ENCODE assay signal across 13 cellular contexts in genomic region chr1:12180315-12180714, GRCh38. TPM values are rescaled to one million over a fixed set of nuclear protein-coding genes. Genes with fewer than 3 reads are reported as not detected.
A peak's percentile ranks its signal among the peaks of the same experiment; 100 is the strongest.
DNase-seq lines count a peak whose midpoint lies in the region; ATAC-seq, FAIRE-seq and TF ChIP-seq lines count a peak whose summit lies in the region.
"Had no signal": no experiment of that assay in that cellular context is flagged by ENCODE, and none has a peak within 500 bp of the region (broad histone marks: within the 10 kb centered on the region; RNA-seq: fewer than 3 reads in every experiment).

No MANE protein-coding gene starts in this region.

- no peaks in the 10 kb centered on the region for H3K9me3 ChIP-seq in K562 (replicated peaks; ENCODE audit: control insufficient read depth, insufficient read depth, low read depth, low read length)
- no peaks in the 10 kb centered on the region for H3K9me3 ChIP-seq in HepG2 (ENCODE audit: low read length)

- TF ChIP-seq POLR2A in K562 (conservative IDR thresholded peaks at IDR 0.05) = no peak; the same call in 1 of the 2 replicates
- TF ChIP-seq POLR2A in HepG2 (IDR thresholded peaks at IDR 0.05; ENCODE audit: insufficient read depth in 1 of 2, low read depth in 2 of 2, low read length in 2 of 2) = no peak

- no peak for TF ChIP-seq CTCF in K562 (IDR thresholded peaks at IDR 0.05 in 2 of 3, conservative IDR thresholded peaks at IDR 0.05 in 1 of 3; ENCODE audit: insufficient read depth in 2 of 3, low read depth in 1 of 3, low read length in 3 of 3)
- no peak for TF ChIP-seq CTCF in HepG2 (CRISPR knock-in tag; IDR thresholded peaks at IDR 0.05)

- WGBS in K562 (ENCODE audit: insufficient coverage, low coverage, missing lambda C conversion rate) = 71% methylated on average over 10 of the region's 10 CpGs
- 34% methylated on average over 6 of the region's 10 CpGs for WGBS in HepG2 (ENCODE audit: low lambda C conversion rate)

- no peaks in the 10 kb centered on the region for H3K9me3 Mint-ChIP-seq in stimulated activated effector memory CD8-positive, alpha-beta T cell treated with anti-CD3 and anti-CD28 coated beads, Interleukin-12 subunit alpha, Interleukin-12 subunit beta, amount 100 ng/mL, for 72 hours
- H3K9me3 Mint-ChIP-seq: type B pancreatic cell had no signal

- no peak overlapping the region for H3K4me3 Mint-ChIP-seq in stimulated activated effector memory CD8-positive, alpha-beta T cell treated with anti-CD3 and anti-CD28 coated beads, Interleukin-12 subunit alpha, Interleukin-12 subunit beta, amount 100 ng/mL, for 72 hours
- H3K4me3 Mint-ChIP-seq: type B pancreatic cell had no signal

- peaks cover 100% of the 10 kb centered on the region for H3K36me3 Mint-ChIP-seq in stimulated activated effector memory CD8-positive, alpha-beta T cell treated with anti-CD3 and anti-CD28 coated beads, Interleukin-12 subunit alpha, Interleukin-12 subunit beta, amount 100 ng/mL, for 72 hours
- H3K36me3 Mint-ChIP-seq: type B pancreatic cell had no signal

- BruUV-seq in K562 (replicated peaks; lab: Mats Ljungman, UMichigan) (no TSS peak), HepG2 (replicated peaks; lab: Mats Ljungman, UMichigan) (no TSS peak)

- no peak for FAIRE-seq in K562 (lab: Jason Lieb, UNC)
- no peak for FAIRE-seq in HepG2 (lab: Jason Lieb, UNC)
- FAIRE-seq: D721Med, kidney had no signal

- peak overlapping the region in 1 of 2 experiments; percentile 31; a peak in 1 of 4 replicates for H3K9ac ChIP-seq in K562 (ENCODE audit: insufficient read depth in 1 of 2, low read depth in 2 of 2, low read length in 2 of 2)
- H3K9ac ChIP-seq in HepG2 (ENCODE audit: insufficient read depth, low read depth, low read length) = no peak overlapping the region

- peaks cover 24% of the 10 kb centered on the region for H3K79me2 ChIP-seq in K562 (ENCODE audit: control insufficient read depth, insufficient read depth, low read length)
- no peaks in the 10 kb centered on the region for H3K79me2 ChIP-seq in HepG2 (ENCODE audit: insufficient read depth, low read length)

- peak; percentile 53 to 64 for DNase-seq in Kasumi-1 (lab: John Stamatoyannopoulos, UW)
- no peak for DNase-seq in K562 (ENCODE audit: extremely low read depth in 1 of 4, low spot score in 3 of 4)
- no peak for DNase-seq in HepG2 (ENCODE audit: low spot score)
- DNase-seq in stimulated activated effector memory CD8-positive, alpha-beta T cell treated with anti-CD3 and anti-CD28 coated beads, Interleukin-12 subunit alpha, Interleukin-12 subunit beta, amount 100 ng/mL, for 72 hours (ENCODE audit: low spot score in 2 of 2) = no peak
- DNase-seq in stimulated activated CD4-positive, alpha-beta T cell treated with anti-CD3 and anti-CD28 coated beads, Interleukin-4, amount 100 ng/mL, for 1 hour = no peak
- no peak for DNase-seq in NCI-H1417 (lab: John Stamatoyannopoulos, UW)
- no peak for DNase-seq in NCI-H2081 treated with DMSO at 0.1 percent for 48 hours (lab: John Stamatoyannopoulos, UW)
- DNase-seq: activated effector memory CD4-positive, alpha-beta T cell treated with Interleukin-2 at 50 U/mL for 16 hours; kidney; NCI-H2227 treated with DMSO at 0.1 percent for 48 hours had no signal

- no peak overlapping the region for H3K4me3 ChIP-seq in K562
- H3K4me3 ChIP-seq in HepG2 (replicated peaks in 1 of 3; ENCODE audit: insufficient read depth in 1 of 3, low read depth in 2 of 3, low read length in 3 of 3) = no peak overlapping the region

- H4K20me1 ChIP-seq in K562 (replicated peaks; ENCODE audit: control insufficient read depth, insufficient read depth, low read length) (peaks cover 39% of the 10 kb centered on the region), HepG2 (ENCODE audit: insufficient read depth, low read length) (no peaks in the 10 kb centered on the region)

- POLR2A ChIA-PET in K562 (lab: Yijun Ruan, JAX) = interaction anchor here (0.7 to 3.1 kb wide), 3 partner anchors 12 to 38 kb away, joined by 3 to 18 read pairs (median 3); no protein-coding TSS in a partner anchor
- POLR2A ChIA-PET in HepG2 (lab: Yijun Ruan, JAX) = no interaction called here

- intact Hi-C loops in K562 (cut with micrococcal nuclease) = no loop called here
- intact Hi-C loops in HepG2 (cut with micrococcal nuclease; ENCODE audit: unreplicated experiment) = no loop called here

- no peak for ATAC-seq in K562
- ATAC-seq in HepG2 = peak; percentile 31
- no peak for ATAC-seq in stimulated activated effector memory CD8-positive, alpha-beta T cell treated with anti-CD3 and anti-CD28 coated beads, Interleukin-12 subunit alpha, Interleukin-12 subunit beta, amount 100 ng/mL, for 72 hours
- no peak for ATAC-seq in GM18502 (IDR thresholded peaks at IDR 0.05; ENCODE audit: poor library complexity, unreplicated experiment)

- H2AFZ ChIP-seq in K562 (ENCODE audit: low read depth, low read length) (no peak overlapping the region), HepG2 (ENCODE audit: low read length) (no peak overlapping the region)

- peaks cover 95% of the 10 kb centered on the region for H3K4me1 Mint-ChIP-seq in stimulated activated effector memory CD8-positive, alpha-beta T cell treated with anti-CD3 and anti-CD28 coated beads, Interleukin-12 subunit alpha, Interleukin-12 subunit beta, amount 100 ng/mL, for 72 hours

- in situ Hi-C loops in K562 (cut with MboI) = no loop called here
- in situ Hi-C loops in HepG2 (cut with HindIII; ENCODE audit: extremely low pct_ligation_motif_present, low pct_unique_long_range_greater_than_20kb) = no loop called here

- H3K4me1 ChIP-seq in K562 (replicated peaks in 1 of 2; ENCODE audit: control insufficient read depth in 2 of 2, insufficient read depth in 2 of 2, low read length in 2 of 2) = peaks cover 13 to 42% of the 10 kb centered on the region in 2 experiments
- H3K4me1 ChIP-seq in HepG2 (ENCODE audit: insufficient read depth, low read length) = peaks cover 27% of the 10 kb centered on the region

- H3K4me2 ChIP-seq in K562 (ENCODE audit: insufficient read depth, low read length) = no peak overlapping the region
- no peak overlapping the region for H3K4me2 ChIP-seq in HepG2 (ENCODE audit: low read depth, low read length)

- H3K27ac Mint-ChIP-seq in stimulated activated effector memory CD8-positive, alpha-beta T cell treated with anti-CD3 and anti-CD28 coated beads, Interleukin-12 subunit alpha, Interleukin-12 subunit beta, amount 100 ng/mL, for 72 hours = peak overlapping the region; percentile 100
- H3K27ac Mint-ChIP-seq: type B pancreatic cell had no signal

- H3K27ac ChIP-seq in K562 (ENCODE audit: extremely low read depth, low read depth, low read length) (no peak overlapping the region), HepG2 (ENCODE audit: extremely low read length, insufficient read depth, low read length) (no peak overlapping the region)

- no peaks in the 10 kb centered on the region for H3K27me3 ChIP-seq in K562 (ENCODE audit: control insufficient read depth in 2 of 2, insufficient read depth in 2 of 2, low read length in 2 of 2)
- H3K27me3 ChIP-seq in HepG2 (ENCODE audit: control insufficient read depth in 1 of 2, insufficient read depth in 2 of 2, low read length in 2 of 2) = peaks cover 9 to 38% of the 10 kb centered on the region in 2 experiments; a peak in 4 of 5 replicates

- TF ChIP-seq EP300 in K562 (IDR thresholded peaks at IDR 0.05; ENCODE audit: low read length) (no peak), HepG2 (IDR thresholded peaks at IDR 0.05; ENCODE audit: low read depth in 2 of 2, low read length in 2 of 2) (no peak), HepG2 (CRISPR knock-in tag; IDR thresholded peaks at IDR 0.05; ENCODE audit: borderline replicate concordance) (no peak)

- peaks cover 21% of the 10 kb centered on the region; the same call in 2 of the 3 replicates for H3K36me3 ChIP-seq in K562 (ENCODE audit: control insufficient read depth, insufficient read depth, low read length)
- no peaks in the 10 kb centered on the region for H3K36me3 ChIP-seq in HepG2 (replicated peaks in 1 of 2; ENCODE audit: control insufficient read depth in 1 of 2, insufficient read depth in 2 of 2, low read length in 2 of 2)

- peaks cover 4% of the 10 kb centered on the region for H3K9me1 ChIP-seq in K562 (ENCODE audit: control insufficient read depth, insufficient read depth, low read length)

- CTCF ChIA-PET in K562 (lab: Yijun Ruan, JAX; ENCODE audit: low intra/inter-chr PET ratio) = no interaction called here
- CTCF ChIA-PET in HepG2 (lab: Yijun Ruan, JAX; ENCODE audit: low intra/inter-chr PET ratio, low total read pairs) = no interaction called here

- TF ChIP-seq RAD21 in K562 (CRISPR knock-in tag; conservative IDR thresholded peaks at IDR 0.05 in 1 of 2, IDR thresholded peaks at IDR 0.05 in 1 of 2) (no peak), HepG2 (CRISPR knock-in tag; IDR thresholded peaks at IDR 0.05) (no peak)

RNA-seq across cellular contexts. Expression of gene TNFRSF1B, which starts 13.5 kb away (rescaled TPM):
- 26.1 and 74.5 TPM in 2 replicates for total RNA-seq in K562 (2011; cell fraction: chromatin; rRNA removed; ENCODE audit: low replicate concordance)
- 83.4 and 97.6 TPM in 2 replicates for total RNA-seq in K562 (2011; cell fraction: nucleolus; rRNA removed)
- total RNA-seq in K562 (2011; cell fraction: nucleoplasm; rRNA removed) = 68.4 and 69.2 TPM in 2 replicates
- 40.8 and 54.1 TPM in 2 replicates for total RNA-seq in K562 (2014; rRNA removed)
- total RNA-seq in K562 (2014; rRNA removed; fragmentation: Illumina TruSeq; extraction: Trizol) = 17.5 and 22.7 TPM in 2 replicates
- total RNA-seq in K562 (2015; rRNA removed; fragmentation: Illumina TruSeq; extraction: Trizol) = 21.7 and 23.1 TPM in 2 replicates
- 91.3 and 91.6 TPM in 2 replicates for total RNA-seq in K562 (2021)
- 36.0 and 48.1 TPM in 2 replicates for polyA plus RNA-seq in K562 (2011; rRNA removed)
- polyA plus RNA-seq in K562 (2011; cell fraction: cytosol; rRNA removed) = 54.9 and 115 TPM in 2 replicates
- polyA plus RNA-seq in K562 (2011; cell fraction: nucleus; rRNA removed) = 12.4 and 19.5 TPM in 2 replicates
- polyA plus RNA-seq in K562 (2012) = 37.7 and 41.4 TPM in 2 replicates
- 40.9 and 48.0 TPM in 2 replicates for polyA plus RNA-seq in K562 (2014; fragmentation: Illumina TruSeq; extraction: Trizol)
- 1 to 10 TPM; 8.8 to 9.0 TPM for polyA plus RNA-seq in K562 (2014; fragmentation: Nextera tagmentation; extraction: Ambion mirVana)
- 43.7 and 47.2 TPM in 2 replicates for polyA plus RNA-seq in K562 (2014; rRNA removed)
- 19.0 and 26.6 TPM in 2 replicates for polyA minus RNA-seq in K562 (2011; rRNA and poly(A)+ RNA removed)
- polyA minus RNA-seq in K562 (2011; cell fraction: cytosol; rRNA and poly(A)+ RNA removed) = 46.3 and 70.4 TPM in 2 replicates
- polyA minus RNA-seq in K562 (2011; cell fraction: nucleus; rRNA and poly(A)+ RNA removed) = 13.3 and 24.2 TPM in 2 replicates
- 0.04 TPM in 1 of 2 replicates, not detected in the other for total RNA-seq in HepG2 (2016; rRNA removed; fragmentation: Illumina TruSeq; extraction: Trizol)
- not detected in 2 replicates for total RNA-seq in HepG2 (2016; cell fraction: cytosol; rRNA removed; fragmentation: Illumina TruSeq; extraction: Trizol; ENCODE audit: low read depth)
- not detected in 2 replicates for total RNA-seq in HepG2 (2016; cell fraction: insoluble cytoplasmic fraction; rRNA removed; fragmentation: Illumina TruSeq; extraction: Trizol)
- total RNA-seq in HepG2 (2016; cell fraction: membrane; rRNA removed; fragmentation: Illumina TruSeq; extraction: Trizol) = not detected in 2 replicates
- total RNA-seq in HepG2 (2016; cell fraction: nucleus; rRNA removed; fragmentation: Illumina TruSeq; extraction: Trizol) = not detected in 2 replicates
- 0.11 and 0.29 TPM in 2 replicates for polyA plus RNA-seq in HepG2 (2011; rRNA removed)
- polyA plus RNA-seq in HepG2 (2011; cell fraction: cytosol; rRNA removed) = 0.05 and 0.07 TPM in 2 replicates
- polyA plus RNA-seq in HepG2 (2011; cell fraction: nucleus; rRNA removed) = 0.05 TPM in 2 replicates
- not detected in 2 replicates for polyA plus RNA-seq in HepG2 (2012)
- not detected in 2 replicates for polyA plus RNA-seq in HepG2 (2016; cell fraction: cytosol; fragmentation: Illumina TruSeq; extraction: Trizol; ENCODE audit: low read depth)
- not detected in 2 replicates for polyA plus RNA-seq in HepG2 (2016; cell fraction: insoluble cytoplasmic fraction; fragmentation: Illumina TruSeq; extraction: Trizol; ENCODE audit: low read depth)
- not detected in 2 replicates for polyA plus RNA-seq in HepG2 (2016; cell fraction: membrane; fragmentation: Illumina TruSeq; extraction: Trizol; ENCODE audit: low read depth)
- polyA plus RNA-seq in HepG2 (2016; cell fraction: nucleus; fragmentation: Illumina TruSeq; extraction: Trizol; ENCODE audit: insufficient read depth, low read depth) = not detected in 2 replicates
- 0.14 and 1.1 TPM in 2 replicates for polyA minus RNA-seq in HepG2 (2011; rRNA and poly(A)+ RNA removed; ENCODE audit: low replicate concordance)
- polyA minus RNA-seq in HepG2 (2011; cell fraction: cytosol; rRNA and poly(A)+ RNA removed) = not detected in 2 replicates
- polyA minus RNA-seq in HepG2 (2011; cell fraction: nucleus; rRNA and poly(A)+ RNA removed) = 0.90 TPM in 1 of 2 replicates, not detected in the other

RNA-seq across cellular contexts. Expression of gene VPS13D, which starts 49.5 kb away (rescaled TPM):
- total RNA-seq in K562 (2011; cell fraction: chromatin; rRNA removed; ENCODE audit: low replicate concordance) = 242 and 510 TPM in 2 replicates
- total RNA-seq in K562 (2011; cell fraction: nucleolus; rRNA removed) = 134 and 184 TPM in 2 replicates
- total RNA-seq in K562 (2011; cell fraction: nucleoplasm; rRNA removed) = 201 and 203 TPM in 2 replicates
- 31.7 and 34.0 TPM in 2 replicates for total RNA-seq in K562 (2014; rRNA removed)
- 46.5 and 48.1 TPM in 2 replicates for total RNA-seq in K562 (2014; rRNA removed; fragmentation: Illumina TruSeq; extraction: Trizol)
- total RNA-seq in K562 (2015; rRNA removed; fragmentation: Illumina TruSeq; extraction: Trizol) = 36.6 and 38.5 TPM in 2 replicates
- 47.2 and 50.0 TPM in 2 replicates for total RNA-seq in K562 (2021)
- polyA plus RNA-seq in K562 (2011; rRNA removed) = 50.3 and 51.5 TPM in 2 replicates
- polyA plus RNA-seq in K562 (2011; cell fraction: cytosol; rRNA removed) = 24.7 and 32.9 TPM in 2 replicates
- 80.4 and 87.5 TPM in 2 replicates for polyA plus RNA-seq in K562 (2011; cell fraction: nucleus; rRNA removed)
- polyA plus RNA-seq in K562 (2012) = 21.3 and 30.8 TPM in 2 replicates
- polyA plus RNA-seq in K562 (2014; fragmentation: Illumina TruSeq; extraction: Trizol) = 41.3 and 46.6 TPM in 2 replicates
- polyA plus RNA-seq in K562 (2014; fragmentation: Nextera tagmentation; extraction: Ambion mirVana) = 10 to 100 TPM in 1 of 2 experiments, 1 to 10 TPM in 1; 6.1 to 13.9 TPM
- polyA plus RNA-seq in K562 (2014; rRNA removed) = 37.2 and 41.3 TPM in 2 replicates
- polyA minus RNA-seq in K562 (2011; rRNA and poly(A)+ RNA removed) = 105 and 124 TPM in 2 replicates
- polyA minus RNA-seq in K562 (2011; cell fraction: cytosol; rRNA and poly(A)+ RNA removed) = 40.4 and 42.1 TPM in 2 replicates
- 107 and 189 TPM in 2 replicates for polyA minus RNA-seq in K562 (2011; cell fraction: nucleus; rRNA and poly(A)+ RNA removed)
- total RNA-seq in HepG2 (2016; rRNA removed; fragmentation: Illumina TruSeq; extraction: Trizol) = 13.9 and 14.2 TPM in 2 replicates
- total RNA-seq in HepG2 (2016; cell fraction: cytosol; rRNA removed; fragmentation: Illumina TruSeq; extraction: Trizol; ENCODE audit: low read depth) = 5.8 and 6.7 TPM in 2 replicates
- total RNA-seq in HepG2 (2016; cell fraction: insoluble cytoplasmic fraction; rRNA removed; fragmentation: Illumina TruSeq; extraction: Trizol) = 10.6 and 11.0 TPM in 2 replicates
- total RNA-seq in HepG2 (2016; cell fraction: membrane; rRNA removed; fragmentation: Illumina TruSeq; extraction: Trizol) = 4.5 and 5.9 TPM in 2 replicates
- 20.5 and 26.2 TPM in 2 replicates for total RNA-seq in HepG2 (2016; cell fraction: nucleus; rRNA removed; fragmentation: Illumina TruSeq; extraction: Trizol)
- 8.6 and 9.2 TPM in 2 replicates for polyA plus RNA-seq in HepG2 (2011; rRNA removed)
- polyA plus RNA-seq in HepG2 (2011; cell fraction: cytosol; rRNA removed) = 7.0 and 8.7 TPM in 2 replicates
- 16.7 and 19.0 TPM in 2 replicates for polyA plus RNA-seq in HepG2 (2011; cell fraction: nucleus; rRNA removed)
- 7.3 and 7.6 TPM in 2 replicates for polyA plus RNA-seq in HepG2 (2012)
- 0.57 and 0.77 TPM in 2 replicates for polyA plus RNA-seq in HepG2 (2016; cell fraction: cytosol; fragmentation: Illumina TruSeq; extraction: Trizol; ENCODE audit: low read depth)
- 7.9 and 10.6 TPM in 2 replicates for polyA plus RNA-seq in HepG2 (2016; cell fraction: insoluble cytoplasmic fraction; fragmentation: Illumina TruSeq; extraction: Trizol; ENCODE audit: low read depth)
- 1.4 and 1.5 TPM in 2 replicates for polyA plus RNA-seq in HepG2 (2016; cell fraction: membrane; fragmentation: Illumina TruSeq; extraction: Trizol; ENCODE audit: low read depth)
- 10.4 and 11.0 TPM in 2 replicates for polyA plus RNA-seq in HepG2 (2016; cell fraction: nucleus; fragmentation: Illumina TruSeq; extraction: Trizol; ENCODE audit: insufficient read depth, low read depth)
- polyA minus RNA-seq in HepG2 (2011; rRNA and poly(A)+ RNA removed; ENCODE audit: low replicate concordance) = 26.2 and 54.8 TPM in 2 replicates
- 11.6 and 12.3 TPM in 2 replicates for polyA minus RNA-seq in HepG2 (2011; cell fraction: cytosol; rRNA and poly(A)+ RNA removed)
- 52.4 and 72.0 TPM in 2 replicates for polyA minus RNA-seq in HepG2 (2011; cell fraction: nucleus; rRNA and poly(A)+ RNA removed)

Comparison
In these comparisons a context has a peak if more than half of its experiments do, and no peak if none do; other contexts are left out.
1. DNase-seq: peak in Kasumi-1 (2 of 2); none in K562 (0 of 4), HepG2 (single experiment), stimulated activated effector memory CD8-positive, alpha-beta T cell treated with anti-CD3 and anti-CD28 coated beads, Interleukin-12 subunit alpha, Interleukin-12 subunit beta, amount 100 ng/mL, for 72 hours (0 of 2), stimulated activated CD4-positive, alpha-beta T cell treated with anti-CD3 and anti-CD28 coated beads, Interleukin-4, amount 100 ng/mL, for 1 hour (single experiment), NCI-H1417 (0 of 3) and NCI-H2081 treated with DMSO at 0.1 percent for 48 hours (single experiment).
2. RNA of gene TNFRSF1B, which starts 13.5 kb away (total RNA-seq): 17.5 to 97.6 TPM in K562; 0.04 TPM in HepG2; every median in the first group is over 10 times any median in the second.